ENCODE assay signal across 16 cellular contexts in genomic region chr17:836154-836553, GRCh38. TPM values are rescaled to one million over a fixed set of nuclear protein-coding genes. Genes with fewer than 3 reads are reported as not detected.
DNase-seq lines count a peak whose midpoint lies in the region; ATAC-seq and TF ChIP-seq lines count a peak whose summit lies in the region.
"Had no signal": no experiment of that assay in that cellular context is flagged by ENCODE, and none has a peak within 500 bp of the region (broad histone marks: within the 10 kb centered on the region; RNA-seq: fewer than 3 reads in every experiment).

No MANE protein-coding gene starts in this region.

- H3K36me3 ChIP-seq in SJCRH30 (no peaks in the 10 kb centered on the region), sigmoid colon (no peaks in the 10 kb centered on the region)
- H3K36me3 ChIP-seq: ascending aorta had no signal

- TF ChIP-seq CTCF in fibroblast of the aortic adventitia (IDR thresholded peaks at IDR 0.05; ENCODE audit: insufficient read depth, low read length) (no peak), sigmoid colon (IDR thresholded peaks at IDR 0.05) (no peak)

- ATAC-seq in GM18511 (IDR thresholded peaks at IDR 0.05; ENCODE audit: unreplicated experiment), result no peak
- ATAC-seq: activated T-cell treated with anti-CD3 and anti-CD28 coated beads, Interleukin-2, amount 50 U/mL, for 4 hours; foreskin keratinocyte; stimulated activated naive CD8-positive, alpha-beta T cell treated with anti-CD3 and anti-CD28 coated beads, Interleukin-15, Interleukin-2, amounts not matched to agents 100 U/mL and 50 U/mL, for 24 hours had no signal

- no peaks in the 10 kb centered on the region for H3K27me3 ChIP-seq in SJCRH30
- no peaks in the 10 kb centered on the region for H3K27me3 ChIP-seq in sigmoid colon
- H3K27me3 ChIP-seq: ascending aorta, foreskin keratinocyte had no signal

- H3K4me3 ChIP-seq in SJCRH30 (no peak overlapping the region), fibroblast of the aortic adventitia (ENCODE audit: low read depth, low read length) (no peak overlapping the region), sigmoid colon (no peak overlapping the region)
- H3K4me3 ChIP-seq: ascending aorta had no signal

- H3K27ac ChIP-seq in SJCRH30, result peak overlapping the region; percentile 63
- peak overlapping the region; percentile 70 to 83 (median 80) for H3K27ac ChIP-seq in sigmoid colon
- H3K27ac ChIP-seq: foreskin keratinocyte, VCaP had no signal

- intact Hi-C loops in sigmoid colon (cut with DNase I), result loop anchor here (1.0 kb wide), 1 partner anchor 26 kb away; no protein-coding TSS in a partner anchor

- H3K9me3 ChIP-seq in SJCRH30 (replicated peaks), result no peaks in the 10 kb centered on the region
- no peaks in the 10 kb centered on the region for H3K9me3 ChIP-seq in sigmoid colon
- H3K9me3 ChIP-seq: ascending aorta had no signal

- TF ChIP-seq EP300 in sigmoid colon (IDR thresholded peaks at IDR 0.05), result no peak

- WGBS in sigmoid colon, 2 donors, result 74 to 81% methylated on average over 9 of the region's 9 CpGs

- DNase-seq in GM03348 (ENCODE audit: low spot score) (peak; percentile 80), SJCRH30 (peak; percentile 72 to 78), fibroblast of the aortic adventitia (ENCODE audit: low read depth) (peak; percentile 27), sigmoid colon (no peak), KG1 (lab: John Stamatoyannopoulos, UW) (no peak), NK-92 (lab: John Stamatoyannopoulos, UW; ENCODE audit: unreplicated experiment) (no peak), Ammon's horn (ENCODE audit: low spot score) (no peak)
- DNase-seq: activated T-cell treated with anti-CD3 and anti-CD28 coated beads, Interleukin-2, amount 50 U/mL, for 4 hours; foreskin keratinocyte; NCI-H524 treated with DMSO at 0.1 percent for 48 hours; occipital lobe; stimulated activated CD4-positive, alpha-beta T cell treated with anti-CD3 and anti-CD28 coated beads, Interleukin-4, amount 100 ng/mL, for 1 hour; stimulated activated naive CD8-positive, alpha-beta T cell treated with anti-CD3 and anti-CD28 coated beads, Interleukin-15, Interleukin-2, amounts not matched to agents 100 U/mL and 50 U/mL, for 24 hours had no signal

- no peak for TF ChIP-seq POLR2A in sigmoid colon (IDR thresholded peaks at IDR 0.05)

- H3K4me1 ChIP-seq in SJCRH30, result 0 out of 2 replicates have a peak, but pooled peaks cover 4% of the 10 kb centered on the region
- peaks cover 0 to 43% (median 23%) of the 10 kb centered on the region in 4 donors for H3K4me1 ChIP-seq in sigmoid colon
- H3K4me1 ChIP-seq: ascending aorta, foreskin keratinocyte had no signal

RNA-seq across cellular contexts. Expression of gene MRM3, which starts 54.0 kb away (rescaled TPM):
- 12.4 and 16.0 TPM in 2 replicates for total RNA-seq in SJCRH30 (2014; rRNA removed; shearing (Covaris generic))
- total RNA-seq in fibroblast of the aortic adventitia (ENCODE audit: low replicate concordance) (15.8 and 21.7 TPM in 2 replicates), sigmoid colon (10 to 100 TPM; 11.0 to 22.4 (median 18.0) TPM)
- 10 to 100 TPM; 10.4 to 17.4 (median 11.4) TPM for polyA plus RNA-seq in sigmoid colon

RNA-seq across cellular contexts. Expression of gene GLOD4, which starts 54.1 kb away (rescaled TPM):
- 34.6 and 45.0 TPM in 2 replicates for total RNA-seq in SJCRH30 (2014; rRNA removed; shearing (Covaris generic))
- total RNA-seq in fibroblast of the aortic adventitia (ENCODE audit: low replicate concordance) (49.9 and 75.6 TPM in 2 replicates), sigmoid colon (10 to 100 TPM; 28.8 to 42.7 (median 35.7) TPM)
- 10 to 100 TPM; 56.1 to 85.5 (median 79.3) TPM for polyA plus RNA-seq in sigmoid colon

Comparison
In these comparisons a context has a peak if more than half of its experiments do, and no peak if none do; other contexts are left out.
1. DNase-seq: peak in GM03348 (single experiment), SJCRH30 (2 of 2) and fibroblast of the aortic adventitia (single experiment); none in sigmoid colon (single experiment), KG1 (single experiment), NK-92 (single experiment) and Ammon's horn (single experiment).